1 cellular context compared by ENCODE assay signal in the genomic region with DNA sequence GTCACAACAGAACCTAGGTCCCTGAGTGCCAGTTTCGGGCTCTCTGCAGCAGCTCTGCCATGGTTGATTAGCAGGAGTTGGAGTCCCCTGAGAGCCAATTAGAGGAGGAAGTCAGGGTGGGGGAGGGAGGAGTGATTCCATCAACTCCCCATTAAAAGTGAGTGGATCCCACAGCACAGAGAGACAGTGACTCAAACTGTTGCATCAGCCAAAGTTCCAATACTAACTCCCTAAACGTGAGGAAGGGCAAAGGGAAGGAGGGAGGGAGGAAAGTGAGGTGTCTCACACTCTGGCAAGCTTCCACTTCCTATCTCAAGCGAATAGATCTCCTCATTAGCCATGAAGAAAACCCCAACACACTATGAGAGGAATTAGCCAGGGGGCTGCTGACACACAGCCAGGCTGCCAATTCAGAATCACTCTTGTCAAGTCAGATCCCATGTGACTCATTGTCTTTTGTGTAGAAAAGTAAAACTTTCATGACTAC.
TF ChIP-seq lines count a peak whose summit lies in the region.

No MANE protein-coding gene starts in this region.

TF ChIP-seq in K562, 482 proteins besides CTCF, POLR2A, EP300 and RAD21 (continued from another document):
- TF ChIP-seq, protein P1, sequence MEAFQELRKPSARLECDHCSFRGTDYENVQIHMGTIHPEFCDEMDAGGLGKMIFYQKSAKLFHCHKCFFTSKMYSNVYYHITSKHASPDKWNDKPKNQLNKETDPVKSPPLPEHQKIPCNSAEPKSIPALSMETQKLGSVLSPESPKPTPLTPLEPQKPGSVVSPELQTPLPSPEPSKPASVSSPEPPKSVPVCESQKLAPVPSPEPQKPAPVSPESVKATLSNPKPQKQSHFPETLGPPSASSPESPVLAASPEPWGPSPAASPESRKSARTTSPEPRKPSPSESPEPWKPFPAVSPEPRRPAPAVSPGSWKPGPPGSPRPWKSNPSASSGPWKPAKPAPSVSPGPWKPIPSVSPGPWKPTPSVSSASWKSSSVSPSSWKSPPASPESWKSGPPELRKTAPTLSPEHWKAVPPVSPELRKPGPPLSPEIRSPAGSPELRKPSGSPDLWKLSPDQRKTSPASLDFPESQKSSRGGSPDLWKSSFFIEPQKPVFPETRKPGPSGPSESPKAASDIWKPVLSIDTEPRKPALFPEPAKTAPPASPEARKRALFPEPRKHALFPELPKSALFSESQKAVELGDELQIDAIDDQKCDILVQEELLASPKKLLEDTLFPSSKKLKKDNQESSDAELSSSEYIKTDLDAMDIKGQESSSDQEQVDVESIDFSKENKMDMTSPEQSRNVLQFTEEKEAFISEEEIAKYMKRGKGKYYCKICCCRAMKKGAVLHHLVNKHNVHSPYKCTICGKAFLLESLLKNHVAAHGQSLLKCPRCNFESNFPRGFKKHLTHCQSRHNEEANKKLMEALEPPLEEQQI (IDR thresholded peaks at IDR 0.05), result no peak
- TF ChIP-seq ZNF766 (CRISPR knock-in tag; conservative IDR thresholded peaks at IDR 0.05), result peak; percentile 63; the same call in 1 of the 2 replicates
- TF ChIP-seq, protein P2, sequence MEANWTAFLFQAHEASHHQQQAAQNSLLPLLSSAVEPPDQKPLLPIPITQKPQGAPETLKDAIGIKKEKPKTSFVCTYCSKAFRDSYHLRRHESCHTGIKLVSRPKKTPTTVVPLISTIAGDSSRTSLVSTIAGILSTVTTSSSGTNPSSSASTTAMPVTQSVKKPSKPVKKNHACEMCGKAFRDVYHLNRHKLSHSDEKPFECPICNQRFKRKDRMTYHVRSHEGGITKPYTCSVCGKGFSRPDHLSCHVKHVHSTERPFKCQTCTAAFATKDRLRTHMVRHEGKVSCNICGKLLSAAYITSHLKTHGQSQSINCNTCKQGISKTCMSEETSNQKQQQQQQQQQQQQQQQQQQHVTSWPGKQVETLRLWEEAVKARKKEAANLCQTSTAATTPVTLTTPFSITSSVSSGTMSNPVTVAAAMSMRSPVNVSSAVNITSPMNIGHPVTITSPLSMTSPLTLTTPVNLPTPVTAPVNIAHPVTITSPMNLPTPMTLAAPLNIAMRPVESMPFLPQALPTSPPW (CRISPR knock-in tag; IDR thresholded peaks at IDR 0.05), result peak; percentile 46; the same call in 1 of the 2 replicates
- peak; percentile 78 for TF ChIP-seq JUND (IDR thresholded peaks at IDR 0.05; ENCODE audit: borderline replicate concordance, low read depth, low read length)
- TF ChIP-seq JUND (tag; IDR thresholded peaks at IDR 0.05; ENCODE audit: borderline replicate concordance, low read depth, low read length), result peak; percentile 65; the same call in 1 of the 3 replicates
- TF ChIP-seq CXXC5 (CRISPR knock-in tag; IDR thresholded peaks at IDR 0.05), result peak; percentile 22; the same call in 1 of the 2 replicates
- TF ChIP-seq SOX6 (IDR thresholded peaks at IDR 0.05), result peak; percentile 46; the same call in 1 of the 2 replicates
- peak; percentile 36; the same call in 1 of the 2 replicates for TF ChIP-seq DPF2 (IDR thresholded peaks at IDR 0.05)
- TF ChIP-seq ETV5 (CRISPR knock-in tag; IDR thresholded peaks at IDR 0.05; ENCODE audit: low read depth), result no peak
- TF ChIP-seq SMARCE1 (IDR thresholded peaks at IDR 0.05), result peak; percentile 58; the same call in 1 of the 2 replicates
- TF ChIP-seq TRIM24 (IDR thresholded peaks at IDR 0.05), result peak in 1 of 2 experiments; percentile 74; a peak in 1 of 4 replicates
- TF ChIP-seq, protein P3, sequence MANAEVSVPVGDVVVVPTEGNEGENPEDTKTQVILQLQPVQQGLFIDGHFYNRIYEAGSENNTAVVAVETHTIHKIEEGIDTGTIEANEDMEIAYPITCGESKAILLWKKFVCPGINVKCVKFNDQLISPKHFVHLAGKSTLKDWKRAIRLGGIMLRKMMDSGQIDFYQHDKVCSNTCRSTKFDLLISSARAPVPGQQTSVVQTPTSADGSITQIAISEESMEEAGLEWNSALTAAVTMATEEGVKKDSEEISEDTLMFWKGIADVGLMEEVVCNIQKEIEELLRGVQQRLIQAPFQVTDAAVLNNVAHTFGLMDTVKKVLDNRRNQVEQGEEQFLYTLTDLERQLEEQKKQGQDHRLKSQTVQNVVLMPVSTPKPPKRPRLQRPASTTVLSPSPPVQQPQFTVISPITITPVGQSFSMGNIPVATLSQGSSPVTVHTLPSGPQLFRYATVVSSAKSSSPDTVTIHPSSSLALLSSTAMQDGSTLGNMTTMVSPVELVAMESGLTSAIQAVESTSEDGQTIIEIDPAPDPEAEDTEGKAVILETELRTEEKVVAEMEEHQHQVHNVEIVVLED (CRISPR knock-in tag; IDR thresholded peaks at IDR 0.05), result no peak
- TF ChIP-seq, protein P4, sequence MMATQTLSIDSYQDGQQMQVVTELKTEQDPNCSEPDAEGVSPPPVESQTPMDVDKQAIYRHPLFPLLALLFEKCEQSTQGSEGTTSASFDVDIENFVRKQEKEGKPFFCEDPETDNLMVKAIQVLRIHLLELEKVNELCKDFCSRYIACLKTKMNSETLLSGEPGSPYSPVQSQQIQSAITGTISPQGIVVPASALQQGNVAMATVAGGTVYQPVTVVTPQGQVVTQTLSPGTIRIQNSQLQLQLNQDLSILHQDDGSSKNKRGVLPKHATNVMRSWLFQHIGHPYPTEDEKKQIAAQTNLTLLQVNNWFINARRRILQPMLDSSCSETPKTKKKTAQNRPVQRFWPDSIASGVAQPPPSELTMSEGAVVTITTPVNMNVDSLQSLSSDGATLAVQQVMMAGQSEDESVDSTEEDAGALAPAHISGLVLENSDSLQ (IDR thresholded peaks at IDR 0.05), result 0 out of 2 replicates have a peak, but pooled peaks have one; percentile 3
- TF ChIP-seq, protein P5, sequence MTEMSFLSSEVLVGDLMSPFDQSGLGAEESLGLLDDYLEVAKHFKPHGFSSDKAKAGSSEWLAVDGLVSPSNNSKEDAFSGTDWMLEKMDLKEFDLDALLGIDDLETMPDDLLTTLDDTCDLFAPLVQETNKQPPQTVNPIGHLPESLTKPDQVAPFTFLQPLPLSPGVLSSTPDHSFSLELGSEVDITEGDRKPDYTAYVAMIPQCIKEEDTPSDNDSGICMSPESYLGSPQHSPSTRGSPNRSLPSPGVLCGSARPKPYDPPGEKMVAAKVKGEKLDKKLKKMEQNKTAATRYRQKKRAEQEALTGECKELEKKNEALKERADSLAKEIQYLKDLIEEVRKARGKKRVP (CRISPR knock-in tag; IDR thresholded peaks at IDR 0.05), result peak; percentile 96
